Comparison of ENCODE assay signal across 6 cellular contexts in genomic region chr9:34654317-34655083, GRCh38. TPM values are rescaled to one million over a fixed set of nuclear protein-coding genes. Genes with fewer than 3 reads are reported as not detected.
DNase-seq lines count a peak whose midpoint lies in the region; ATAC-seq and TF ChIP-seq lines count a peak whose summit lies in the region.

No MANE protein-coding gene starts in this region.

- H3K4me1 Mint-ChIP-seq in T-helper 2 cell treated with Interferon-gamma antibody and Interleukin-4, amounts not matched to agents 5 μg/mL and 100 μg/mL, for 36 hours (ENCODE audit: low read depth), result peaks cover 11% of the 10 kb centered on the region

- peaks cover 15% of the 10 kb centered on the region for H3K36me3 Mint-ChIP-seq in T-helper 2 cell treated with Interferon-gamma antibody and Interleukin-4, amounts not matched to agents 5 μg/mL and 100 μg/mL, for 36 hours (ENCODE audit: low read depth)

- no peak overlapping the region for H3K9ac ChIP-seq in parathyroid adenoma

- peaks cover 36% of the 10 kb centered on the region for H3K4me1 ChIP-seq in ectodermal cell (ENCODE audit: control insufficient read depth, insufficient read depth, low read length)
- peaks cover 8% of the 10 kb centered on the region for H3K4me1 ChIP-seq in parathyroid adenoma

- H3K4me2 ChIP-seq in parathyroid adenoma (ENCODE audit: low read length), result no peak overlapping the region

- ATAC-seq in GM18511 (IDR thresholded peaks at IDR 0.05; ENCODE audit: unreplicated experiment), result no peak

- no peak overlapping the region for H3K27ac Mint-ChIP-seq in T-helper 2 cell treated with Interferon-gamma antibody and Interleukin-4, amounts not matched to agents 5 μg/mL and 100 μg/mL, for 36 hours

- H3K27ac ChIP-seq in ectodermal cell (ENCODE audit: insufficient read depth, low read depth, low read length, poor library complexity, severe bottlenecking) (peak overlapping the region; percentile 42), parathyroid adenoma (peak overlapping the region; percentile 32)

- H3K79me2 ChIP-seq in parathyroid adenoma, result no peaks in the 10 kb centered on the region

- no peaks in the 10 kb centered on the region for H3K27me3 Mint-ChIP-seq in T-helper 2 cell treated with Interferon-gamma antibody and Interleukin-4, amounts not matched to agents 5 μg/mL and 100 μg/mL, for 36 hours (ENCODE audit: low read depth)

- no peak overlapping the region for H3K4me3 Mint-ChIP-seq in T-helper 2 cell treated with Interferon-gamma antibody and Interleukin-4, amounts not matched to agents 5 μg/mL and 100 μg/mL, for 36 hours

- TF ChIP-seq CTCF in parathyroid adenoma (IDR thresholded peaks at IDR 0.05), result no peak

- WGBS in ectodermal cell, 2 experiments, result 85 to 86% methylated on average over 11 to 12 of the region's 12 CpGs

- no peaks in the 10 kb centered on the region for H3K9me3 ChIP-seq in MG63
- no peaks in the 10 kb centered on the region for H3K9me3 ChIP-seq in ectodermal cell (ENCODE audit: control insufficient read depth, low read length)
- H3K9me3 ChIP-seq in parathyroid adenoma (ENCODE audit: control insufficient read depth, low read length), result no peaks in the 10 kb centered on the region

- peak; percentile 87 for DNase-seq in MG63
- DNase-seq in A172 (ENCODE audit: low spot score), result no peak
- DNase-seq in T-helper 2 cell treated with Interferon-gamma antibody and Interleukin-4, amounts not matched to agents 5 μg/mL and 100 μg/mL, for 36 hours (ENCODE audit: low spot score), result no peak

- no peaks in the 10 kb centered on the region for H3K9me3 Mint-ChIP-seq in T-helper 2 cell treated with Interferon-gamma antibody and Interleukin-4, amounts not matched to agents 5 μg/mL and 100 μg/mL, for 36 hours

- H3K27me3 ChIP-seq in MG63 (no peaks in the 10 kb centered on the region), ectodermal cell (ENCODE audit: control insufficient read depth, insufficient read depth, low read length, poor library complexity, severe bottlenecking) (no peaks in the 10 kb centered on the region), parathyroid adenoma (ENCODE audit: control insufficient read depth, insufficient read depth, low read length) (no peaks in the 10 kb centered on the region)

- H2AFZ ChIP-seq in parathyroid adenoma, result no peak overlapping the region

- no peak overlapping the region for H3K4me3 ChIP-seq in MG63
- H3K4me3 ChIP-seq in ectodermal cell (ENCODE audit: insufficient read depth, low read depth, low read length), result no peak overlapping the region
- H3K4me3 ChIP-seq in parathyroid adenoma (ENCODE audit: low read depth, low read length), result no peak overlapping the region

- H3K36me3 ChIP-seq in MG63 (no peaks in the 10 kb centered on the region), ectodermal cell (ENCODE audit: control insufficient read depth, insufficient read depth, low read length) (no peaks in the 10 kb centered on the region), parathyroid adenoma (ENCODE audit: control insufficient read depth, insufficient read depth, low read length) (no peaks in the 10 kb centered on the region)

RNA-seq across cellular contexts. Expression of gene IL11RA, which starts 2.5 kb away (rescaled TPM):
- 10.2 and 16.9 TPM in 2 replicates for total RNA-seq in MG63 (2014; rRNA removed; shearing (Covaris generic); ENCODE audit: low replicate concordance)
- polyA plus RNA-seq in ectodermal cell (2013, experiment 1 of 4), result 15.4 TPM
- polyA plus RNA-seq in ectodermal cell (2013, experiment 2 of 4), result 16.4 TPM
- polyA plus RNA-seq in ectodermal cell (2013, experiment 3 of 4), result 13.1 TPM
- polyA plus RNA-seq in ectodermal cell (2013, experiment 4 of 4), result 17.0 TPM
- total RNA-seq in A172 (2014; rRNA removed; shearing (Covaris generic)), result 9.3 and 10.9 TPM in 2 replicates

RNA-seq across cellular contexts. Expression of gene CCL27, which starts 8.0 kb away (rescaled TPM):
- total RNA-seq in MG63 (2014; rRNA removed; shearing (Covaris generic); ENCODE audit: low replicate concordance), result not detected in 2 replicates
- 0.56 TPM for polyA plus RNA-seq in ectodermal cell (2013, experiment 1 of 4)
- polyA plus RNA-seq in ectodermal cell (2013, experiment 2 of 4), result 0.62 TPM
- polyA plus RNA-seq in ectodermal cell (2013, experiment 3 of 4), result 0.69 TPM
- polyA plus RNA-seq in ectodermal cell (2013, experiment 4 of 4), result 0.32 TPM
- 2.2 TPM in 1 of 2 replicates, not detected in the other for total RNA-seq in A172 (2014; rRNA removed; shearing (Covaris generic))

RNA-seq across cellular contexts. Expression of gene GALT, which starts 8.0 kb away (rescaled TPM):
- 8.2 and 9.9 TPM in 2 replicates for total RNA-seq in MG63 (2014; rRNA removed; shearing (Covaris generic); ENCODE audit: low replicate concordance)
- polyA plus RNA-seq in ectodermal cell (2013, experiment 1 of 4), result 40.8 TPM
- 40.2 TPM for polyA plus RNA-seq in ectodermal cell (2013, experiment 2 of 4)
- polyA plus RNA-seq in ectodermal cell (2013, experiment 3 of 4), result 36.7 TPM
- 37.8 TPM for polyA plus RNA-seq in ectodermal cell (2013, experiment 4 of 4)
- total RNA-seq in A172 (2014; rRNA removed; shearing (Covaris generic)), result 19.5 and 21.1 TPM in 2 replicates

RNA-seq across cellular contexts. Expression of gene SIGMAR1, which starts 16.9 kb away (rescaled TPM):
- 106 and 115 TPM in 2 replicates for total RNA-seq in MG63 (2014; rRNA removed; shearing (Covaris generic); ENCODE audit: low replicate concordance)
- 82.4 TPM for polyA plus RNA-seq in ectodermal cell (2013, experiment 1 of 4)
- polyA plus RNA-seq in ectodermal cell (2013, experiment 2 of 4), result 84.1 TPM
- 90.7 TPM for polyA plus RNA-seq in ectodermal cell (2013, experiment 3 of 4)
- polyA plus RNA-seq in ectodermal cell (2013, experiment 4 of 4), result 92.3 TPM
- 94.0 and 107 TPM in 2 replicates for total RNA-seq in A172 (2014; rRNA removed; shearing (Covaris generic))

RNA-seq across cellular contexts. Expression of gene ARID3C, which starts 25.6 kb away (rescaled TPM):
- total RNA-seq in MG63 (2014; rRNA removed; shearing (Covaris generic); ENCODE audit: low replicate concordance), result 0.16 TPM in 1 of 2 replicates, not detected in the other
- 0.48 TPM for polyA plus RNA-seq in ectodermal cell (2013, experiment 1 of 4)
- 0.53 TPM for polyA plus RNA-seq in ectodermal cell (2013, experiment 2 of 4)
- polyA plus RNA-seq in ectodermal cell (2013, experiment 3 of 4), result 0.96 TPM
- 0.53 TPM for polyA plus RNA-seq in ectodermal cell (2013, experiment 4 of 4)
- total RNA-seq in A172 (2014; rRNA removed; shearing (Covaris generic)), result 0.19 TPM in 1 of 2 replicates, not detected in the other
